ENCODE assay signal across 23 cellular contexts in the genomic region with DNA sequence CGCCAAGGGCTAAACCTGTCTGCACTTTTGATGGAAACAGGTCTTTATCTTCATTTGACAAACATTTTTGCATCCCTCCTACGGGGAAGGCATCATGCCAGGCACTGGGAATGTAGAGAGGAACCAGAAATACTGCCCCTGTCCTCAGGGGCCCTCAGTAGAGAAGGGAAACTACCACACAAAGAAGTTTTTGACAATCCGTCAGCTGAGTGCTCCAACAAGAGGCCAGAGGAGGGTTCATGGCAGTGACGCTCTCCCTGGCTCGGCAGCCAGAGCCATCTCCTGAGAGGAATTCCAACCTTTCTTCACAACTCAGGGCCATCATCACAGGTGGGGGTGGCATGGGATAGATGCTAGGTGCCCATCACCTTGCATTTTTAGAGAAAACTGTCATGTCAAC.
DNase-seq lines count a peak whose midpoint lies in the region; ATAC-seq and TF ChIP-seq lines count a peak whose summit lies in the region.
"Had no signal": no experiment of that assay in that cellular context is flagged by ENCODE, and none has a peak within 500 bp of the region (broad histone marks: within the 10 kb centered on the region; RNA-seq: fewer than 3 reads in every experiment).

No MANE protein-coding gene starts in this region.

- H3K36me3 ChIP-seq in heart right ventricle = no peaks in the 10 kb centered on the region
- H3K36me3 ChIP-seq: BE2C, HAP-1, pancreas had no signal

- no peaks in the 10 kb centered on the region for H3K36me3 Mint-ChIP-seq in natural killer cell
- H3K36me3 Mint-ChIP-seq: activated naive CD4-positive, alpha-beta T cell treated with anti-CD3 and anti-CD28 coated beads, Interleukin-2, amount 50 U/mL, for 24 hours had no signal

- peak overlapping the region in 1 of 2 donors; percentile 6 for H3K27ac Mint-ChIP-seq in natural killer cell
- H3K27ac Mint-ChIP-seq: activated CD8-positive, alpha-beta T cell treated with anti-CD3 and anti-CD28 coated beads for 36 hours; activated naive CD4-positive, alpha-beta T cell treated with anti-CD3 and anti-CD28 coated beads, Interleukin-2, amount 50 U/mL, for 24 hours; T-helper 1 cell treated with Interleukin-12 subunit alpha and Interleukin-12 subunit beta and Interleukin-4 antibody, amounts not matched to agents 30 μg/mL and 1 μg/mL, for 36 hours had no signal

- peak overlapping the region in 7 of 10 donors; percentile 2 to 74 (median 40) for H3K27ac ChIP-seq in heart right ventricle
- H3K27ac ChIP-seq: pancreas had no signal

- peaks cover 0 to 13% (median 0%) of the 10 kb centered on the region in 11 donors for H3K9me3 ChIP-seq in heart right ventricle
- H3K9me3 ChIP-seq: BE2C, pancreas had no signal

- no peaks in the 10 kb centered on the region for H3K27me3 ChIP-seq in heart right ventricle
- H3K27me3 ChIP-seq: BE2C, pancreas had no signal

- TF ChIP-seq CTCF in heart right ventricle (IDR thresholded peaks at IDR 0.05) (no peak), natural killer cell (IDR thresholded peaks at IDR 0.05) (no peak)

- WGBS in heart right ventricle, 2 donors = 41 to 47% methylated on average over 5 of the region's 5 CpGs

- H3K4me3 Mint-ChIP-seq in natural killer cell = no peak overlapping the region
- H3K4me3 Mint-ChIP-seq: activated CD8-positive, alpha-beta T cell treated with anti-CD3 and anti-CD28 coated beads for 36 hours; activated naive CD4-positive, alpha-beta T cell treated with anti-CD3 and anti-CD28 coated beads, Interleukin-2, amount 50 U/mL, for 24 hours; activated T-cell treated with anti-CD3 and anti-CD28 coated beads, Interleukin-2, amount 50 U/mL, for 4 hours; effector memory CD8-positive, alpha-beta T cell; T-helper 1 cell treated with Interleukin-12 subunit alpha and Interleukin-12 subunit beta and Interleukin-4 antibody, amounts not matched to agents 30 μg/mL and 1 μg/mL, for 36 hours had no signal

- peak in 6 of 8 donors; percentile 36 to 66 (median 60) for ATAC-seq in heart right ventricle
- ATAC-seq in natural killer cell = no peak
- ATAC-seq: activated CD8-positive, alpha-beta T cell treated with anti-CD3 and anti-CD28 coated beads for 36 hours; activated T-cell treated with anti-CD3 and anti-CD28 coated beads, Interleukin-2, amount 50 U/mL, for 4 hours; effector memory CD8-positive, alpha-beta T cell had no signal

- H3K4me1 ChIP-seq in heart right ventricle = peaks cover 3 to 57% (median 39%) of the 10 kb centered on the region in 9 donors
- H3K4me1 ChIP-seq: BE2C, HAP-1, pancreas had no signal

- H3K9me3 Mint-ChIP-seq in natural killer cell = no peaks in the 10 kb centered on the region
- H3K9me3 Mint-ChIP-seq: activated naive CD4-positive, alpha-beta T cell treated with anti-CD3 and anti-CD28 coated beads, Interleukin-2, amount 50 U/mL, for 24 hours; effector memory CD8-positive, alpha-beta T cell had no signal

- H3K4me3 ChIP-seq in heart right ventricle = peak overlapping the region in 1 of 10 donors; percentile 22
- H3K4me3 ChIP-seq: HAP-1, pancreas had no signal

- peak; percentile 37 for DNase-seq in SIG-M5 treated with dmso at 0.1 percent for 504 hours (lab: John Stamatoyannopoulos, UW; ENCODE audit: unreplicated experiment)
- DNase-seq in SIG-M5 (lab: John Stamatoyannopoulos, UW) = no peak
- DNase-seq in NOMO-1 treated with DMSO at 0.1 percent for 48 hours (lab: John Stamatoyannopoulos, UW; ENCODE audit: unreplicated experiment) = peak; percentile 54
- no peak for DNase-seq in heart right ventricle
- DNase-seq in putamen (ENCODE audit: low spot score) = peak; percentile 40
- no peak for DNase-seq in stimulated activated CD4-positive, alpha-beta T cell treated with anti-CD3 and anti-CD28 coated beads, Interleukin-2, amount 100 ng/mL, for 48 hours
- DNase-seq in mucosa of gallbladder (ENCODE audit: low spot score) = no peak
- DNase-seq in natural killer cell = no peak
- DNase-seq: 8988T; activated CD8-positive, alpha-beta T cell treated with anti-CD3 and anti-CD28 coated beads for 36 hours; activated T-cell treated with anti-CD3 and anti-CD28 coated beads, Interleukin-2, amount 50 U/mL, for 4 hours; BE2C; effector memory CD8-positive, alpha-beta T cell; glutamatergic neuron; NCI-H187; NCI-H345; NK-92 treated with Interleukin-12 subunit alpha and Interleukin-12 subunit beta, amount 100 ng/mL, for 24 hours; pancreas; small intestine; stimulated activated CD4-positive, alpha-beta T cell treated with anti-CD3 and anti-CD28 coated beads, Interleukin-4, amount 100 ng/mL, for 4 hours had no signal

- peaks cover 19 to 55% of the 10 kb centered on the region in 2 donors for H3K4me1 Mint-ChIP-seq in natural killer cell

- intact Hi-C loops in heart right ventricle (cut with DNase I) = loop anchor here in 2 of 10 donors (5.0 kb wide), 1 partner anchor 102 kb away; no protein-coding TSS in a partner anchor
- intact Hi-C loops in natural killer cell (cut with micrococcal nuclease) = no loop called here

- peaks cover 0 to 2% of the 10 kb centered on the region in 2 donors for H3K27me3 Mint-ChIP-seq in natural killer cell (ENCODE audit: low read depth in 2 of 2)
- H3K27me3 Mint-ChIP-seq: activated CD8-positive, alpha-beta T cell treated with anti-CD3 and anti-CD28 coated beads for 36 hours; activated naive CD4-positive, alpha-beta T cell treated with anti-CD3 and anti-CD28 coated beads, Interleukin-2, amount 50 U/mL, for 24 hours; effector memory CD8-positive, alpha-beta T cell had no signal

Comparison
In these comparisons a context has a peak if more than half of its experiments do, and no peak if none do; other contexts are left out.
1. DNase-seq: peak in SIG-M5 treated with dmso at 0.1 percent for 504 hours (single experiment), NOMO-1 treated with DMSO at 0.1 percent for 48 hours (single experiment) and putamen (single experiment); none in SIG-M5 (single experiment), heart right ventricle (0 of 2), stimulated activated CD4-positive, alpha-beta T cell treated with anti-CD3 and anti-CD28 coated beads, Interleukin-2, amount 100 ng/mL, for 48 hours (0 of 2), mucosa of gallbladder (single experiment) and natural killer cell (single experiment).
2. ATAC-seq: peak in heart right ventricle (6 of 8); none in natural killer cell (0 of 3).